Comparison of ENCODE assay signal across 8 cellular contexts in genomic region chr16:56450901-56451752, GRCh38. TPM values are rescaled to one million over a fixed set of nuclear protein-coding genes. Genes with fewer than 3 reads are reported as not detected.
DNase-seq lines count a peak whose midpoint lies in the region; ATAC-seq and TF ChIP-seq lines count a peak whose summit lies in the region.

NUDT21 (minus strand) TSS chr16:56451332; CDS start chr16:56451202, 130 bp downstream.
OGFOD1 (plus strand) TSS chr16:56451554; CDS start chr16:56451613, 59 bp downstream.

- H3K9ac ChIP-seq in mammary epithelial cell (ENCODE audit: insufficient read depth, low read length) (peak within 1 kb of the TSS; percentile 86), skeletal muscle tissue (ENCODE audit: low read depth in 1 of 3, low read length in 3 of 3) (peak within 1 kb of the TSS; percentile 90 to 97 (median 96))

- DNase-seq in ACHN = peak; percentile 99
- DNase-seq in NCI-H2227 (lab: John Stamatoyannopoulos, UW; ENCODE audit: unreplicated experiment) = peak; percentile 94
- DNase-seq in WERI-Rb-1 = peak; percentile 95
- DNase-seq in mammary epithelial cell = peak; percentile 98

- H3K4me3 ChIP-seq in WERI-Rb-1 (ENCODE audit: low read depth, low read length) (peak within 1 kb of the TSS; percentile 99), mammary epithelial cell (replicated peaks in 1 of 3; ENCODE audit: insufficient read depth in 1 of 3, low read depth in 2 of 3, low read length in 3 of 3) (peak within 1 kb of the TSS; percentile 84 to 98 (median 88)), iPS-18c (ENCODE audit: insufficient read depth, low read depth, low read length) (peak within 1 kb of the TSS; percentile 96), skeletal muscle tissue (ENCODE audit: low read length in 3 of 3) (peak within 1 kb of the TSS; percentile 91 to 93 (median 92))

- H3K36me3 ChIP-seq in WERI-Rb-1 (peaks cover 49% of the 10 kb centered on the region), mammary epithelial cell (ENCODE audit: insufficient read depth, low read length) (peaks cover 17% of the 10 kb centered on the region), skeletal muscle tissue (ENCODE audit: control insufficient read depth in 3 of 3, insufficient read depth in 3 of 3, low read length in 3 of 3) (peaks cover 15 to 29% (median 27%) of the 10 kb centered on the region in 3 donors)

- H3K27ac ChIP-seq in WERI-Rb-1 = peak within 1 kb of the TSS; percentile 95
- H3K27ac ChIP-seq in mammary epithelial cell (ENCODE audit: insufficient read depth, low read depth, low read length) = peak within 1 kb of the TSS; percentile 67
- peak within 1 kb of the TSS; percentile 85 for H3K27ac ChIP-seq in skeletal muscle tissue (ENCODE audit: low read depth, low read length)

- TF ChIP-seq CTCF in WERI-Rb-1 (IDR thresholded peaks at IDR 0.05; ENCODE audit: low read depth, low read length) = no peak
- no peak for TF ChIP-seq CTCF in mammary epithelial cell (conservative IDR thresholded peaks at IDR 0.05 in 1 of 2, IDR thresholded peaks at IDR 0.05 in 1 of 2; ENCODE audit: extremely low read depth in 1 of 2, insufficient read depth in 1 of 2, low read depth in 1 of 2, low read length in 2 of 2)

- WGBS in mammary epithelial cell (ENCODE audit: low coverage, missing lambda C conversion rate) = 2% methylated on average over 31 of the region's 61 CpGs

- peak within 1 kb of the TSS; percentile 97 for H2AFZ ChIP-seq in mammary epithelial cell (ENCODE audit: low read depth, low read length)

- H3K9me3 ChIP-seq in WERI-Rb-1 (ENCODE audit: severe bottlenecking) (no peaks in the 10 kb centered on the region), mammary epithelial cell (replicated peaks; ENCODE audit: insufficient read depth, low read length) (no peaks in the 10 kb centered on the region), iPS-18c (ENCODE audit: control insufficient read depth, insufficient read depth, low read length) (no peaks in the 10 kb centered on the region), skeletal muscle tissue (ENCODE audit: control insufficient read depth in 3 of 3, low read length in 3 of 3) (no peaks in the 10 kb centered on the region)

- in situ Hi-C loops in ACHN (cut with HindIII; ENCODE audit: low pct_ligation_motif_present, low pct_unique_long_range_greater_than_20kb, low sequenced_read_pairs) (no loop called here), mammary epithelial cell (cut with MboI; ENCODE audit: low sequenced_read_pairs in 2 of 2) (no loop called here)

- peak within 1 kb of the TSS; percentile 81 for H3K4me2 ChIP-seq in mammary epithelial cell (ENCODE audit: insufficient read depth, low read depth, low read length)

- H3K27me3 ChIP-seq in WERI-Rb-1 (ENCODE audit: insufficient read depth, low read depth, severe bottlenecking) (no peaks in the 10 kb centered on the region), mammary epithelial cell (ENCODE audit: insufficient read depth, low read length) (no peaks in the 10 kb centered on the region), skeletal muscle tissue (ENCODE audit: control insufficient read depth in 3 of 3, insufficient read depth in 3 of 3, low read length in 3 of 3) (no peaks in the 10 kb centered on the region)

- H3K79me2 ChIP-seq in mammary epithelial cell (ENCODE audit: insufficient read depth, low read length) = peaks cover 92% of the 10 kb centered on the region

- H3K4me1 ChIP-seq in mammary epithelial cell (ENCODE audit: insufficient read depth, low read length) (peaks cover 13% of the 10 kb centered on the region), skeletal muscle tissue (ENCODE audit: control insufficient read depth in 3 of 3, insufficient read depth in 3 of 3, low read length in 3 of 3) (peaks cover 22 to 28% (median 24%) of the 10 kb centered on the region in 3 donors)

- intact Hi-C loops in mammary epithelial cell (cut with micrococcal nuclease) = loop anchor here (1.0 to 2.0 kb wide), 2 partner anchors 26 to 127 kb away; partner anchors contain the start of gene AMFR

- BruUV-seq in mammary epithelial cell (replicated peaks; lab: Mats Ljungman, UMichigan) = TSS peak; percentile 16

- ATAC-seq in GM18873 (IDR thresholded peaks at IDR 0.05; ENCODE audit: low FRiP score, unreplicated experiment) (peak; percentile 98), HG03139 (IDR thresholded peaks at IDR 0.05; ENCODE audit: unreplicated experiment) (peak; percentile 98)

- CTCF ChIA-PET in mammary epithelial cell (lab: Charles Lee; ENCODE audit: low non-redundant PET) = interaction anchor here (0.5 to 0.6 kb wide), 2 partner anchors 16 to 182 kb away, joined by 3 read pairs; no protein-coding TSS in a partner anchor

- H4K20me1 ChIP-seq in mammary epithelial cell (ENCODE audit: insufficient read depth, low read length) = no peaks in the 10 kb centered on the region

- dilution Hi-C loops in mammary epithelial cell (cut with HindIII; ENCODE audit: low sequenced_read_pairs) = no loop called here

RNA-seq across cellular contexts. Expression of gene NUDT21, which starts in this region (rescaled TPM):
- total RNA-seq in mammary epithelial cell (100 to 1,000 TPM in 1 of 2 donors, 10 to 100 TPM in 1; 57.7 to 109 TPM), skeletal muscle tissue (54.8 TPM)
- 81.6 TPM for polyA plus RNA-seq in mammary epithelial cell
- 30.3 TPM for polyA minus RNA-seq in mammary epithelial cell

RNA-seq across cellular contexts. Expression of gene OGFOD1, which starts in this region (rescaled TPM):
- 100 to 1,000 TPM in 1 of 2 donors, 10 to 100 TPM in 1; 84.3 to 110 TPM for total RNA-seq in mammary epithelial cell
- 69.7 TPM for polyA plus RNA-seq in mammary epithelial cell
- polyA minus RNA-seq in mammary epithelial cell = 28.9 TPM
- 21.4 TPM for total RNA-seq in skeletal muscle tissue

Comparison
In these comparisons a context has a peak if more than half of its experiments do, and no peak if none do; other contexts are left out.
1. Peak in every context shown above with its lines: DNase-seq, ATAC-seq, H3K4me3 ChIP-seq and H3K27ac ChIP-seq.